ENCODE assay signal across 13 cellular contexts in genomic region chr22:50733521-50734342, GRCh38. TPM values are rescaled to one million over a fixed set of nuclear protein-coding genes. Genes with fewer than 3 reads are reported as not detected.
DNase-seq lines count a peak whose midpoint lies in the region; ATAC-seq lines count a peak whose summit lies in the region.
"Had no signal": no experiment of that assay in that cellular context is flagged by ENCODE, and none has a peak within 500 bp of the region (broad histone marks: within the 10 kb centered on the region; RNA-seq: fewer than 3 reads in every experiment).

No MANE protein-coding gene starts in this region.

- no peak overlapping the region for H3K27ac ChIP-seq in GM23248
- H3K27ac ChIP-seq: breast epithelium had no signal

- no peaks in the 10 kb centered on the region for H3K9me2 ChIP-seq in GM23248 (ENCODE audit: insufficient read depth)

- 22 to 31% methylated on average over 22 of the region's 22 CpGs for WGBS in GM23248 (ENCODE audit: low coverage in 1 of 2, low lambda C conversion rate in 2 of 2, missing lambda C conversion rate in 2 of 2), 2 experiments

- H3F3A ChIP-seq in GM23248 (ENCODE audit: insufficient read depth) = no peaks in the 10 kb centered on the region

- DNase-seq in GM23248 (peak; percentile 65), left cardiac atrium (peak; percentile 22), posterior vena cava (ENCODE audit: low spot score) (peak; percentile 70), GM19238 (ENCODE audit: insufficient read length, low spot score) (no peak), UCSD-AML1 (lab: John Stamatoyannopoulos, UW; ENCODE audit: unreplicated experiment) (no peak), DMS79 treated with DMSO at 0.1 percent for 48 hours (lab: John Stamatoyannopoulos, UW) (no peak)
- DNase-seq in activated CD8-positive, alpha-beta memory T cell treated with anti-CD3 and anti-CD28 coated beads, Interleukin-2, amount 50 U/mL, for 4 hours = peak; percentile 4
- DNase-seq: immature natural killer cell, NCI-H526 treated with DMSO at 0.1 percent for 48 hours, trophoblast cell had no signal

- no peaks in the 10 kb centered on the region for H3K36me3 ChIP-seq in GM23248 (ENCODE audit: low read depth)
- H3K36me3 ChIP-seq: breast epithelium had no signal

- H3K9me3 ChIP-seq in GM23248 (ENCODE audit: low read depth) = no peaks in the 10 kb centered on the region
- H3K9me3 ChIP-seq: breast epithelium had no signal

- no peaks in the 10 kb centered on the region; the same call in 1 of the 2 replicates for H3K27me3 ChIP-seq in GM23248 (replicated peaks; ENCODE audit: insufficient read depth)
- H3K27me3 ChIP-seq: breast epithelium had no signal

- ATAC-seq in left cardiac atrium = no peak
- ATAC-seq in HG02759 (IDR thresholded peaks at IDR 0.05; ENCODE audit: unreplicated experiment) = no peak

- intact Hi-C loops in left cardiac atrium (cut with DNase I) (no loop called here), posterior vena cava (cut with DNase I) (no loop called here)

- no peak overlapping the region for H3K4me3 ChIP-seq in GM23248
- H3K4me3 ChIP-seq: breast epithelium had no signal

- no peak overlapping the region for H3K9ac ChIP-seq in GM23248

- H3K4me1 ChIP-seq in GM23248 (ENCODE audit: insufficient read depth) = no peaks in the 10 kb centered on the region
- H3K4me1 ChIP-seq: breast epithelium had no signal

- in situ Hi-C loops in GM23248 (cut with MboI) = no loop called here

- H2AFZ ChIP-seq in GM23248 = peak overlapping the region; percentile 49

- H3K79me2 ChIP-seq in GM23248 (ENCODE audit: insufficient read depth) = no peaks in the 10 kb centered on the region

- peak overlapping the region; percentile 55 for H3K4me2 ChIP-seq in GM23248 (ENCODE audit: unreplicated experiment)

- H4K20me1 ChIP-seq in GM23248 (ENCODE audit: insufficient read depth) = no peaks in the 10 kb centered on the region

RNA-seq across cellular contexts. Expression of gene ACR, which starts 4.3 kb away (rescaled TPM):
- not detected in 2 replicates for total RNA-seq in GM23248 (2014; rRNA removed; shearing (Covaris generic))
- not detected in 2 replicates for polyA plus RNA-seq in GM23248 (2016; fragmentation: Nextera tagmentation; extraction: Ambion mirVana)
- total RNA-seq in left cardiac atrium (1 to 10 TPM in 1 of 2 donors, not detected in 1; 1.5 TPM), posterior vena cava (1 to 10 TPM in 1 of 2 donors, under 1 TPM in 1; 0.65 to 2.6 TPM)
- total RNA-seq: Daoy had no signal
- polyA plus RNA-seq: immature natural killer cell had no signal

RNA-seq across cellular contexts. Expression of gene RABL2B, which starts 49.7 kb away (rescaled TPM):
- total RNA-seq in GM23248 (2014; rRNA removed; shearing (Covaris generic)) = 18.4 and 21.6 TPM in 2 replicates
- polyA plus RNA-seq in GM23248 (2016; fragmentation: Nextera tagmentation; extraction: Ambion mirVana) = 22.4 and 23.6 TPM in 2 replicates
- total RNA-seq in left cardiac atrium (10 to 100 TPM; 10.2 to 11.0 TPM), posterior vena cava (10 to 100 TPM; 15.9 to 19.2 TPM)

Comparison
In these comparisons a context has a peak if more than half of its experiments do, and no peak if none do; other contexts are left out.
1. DNase-seq: peak in GM23248 (single experiment), activated CD8-positive, alpha-beta memory T cell treated with anti-CD3 and anti-CD28 coated beads, Interleukin-2, amount 50 U/mL, for 4 hours (single experiment), left cardiac atrium (single experiment) and posterior vena cava (single experiment); none in GM19238 (single experiment), UCSD-AML1 (single experiment) and DMS79 treated with DMSO at 0.1 percent for 48 hours (single experiment).